ENCODE assay signal across 12 cellular contexts in the genomic region with DNA sequence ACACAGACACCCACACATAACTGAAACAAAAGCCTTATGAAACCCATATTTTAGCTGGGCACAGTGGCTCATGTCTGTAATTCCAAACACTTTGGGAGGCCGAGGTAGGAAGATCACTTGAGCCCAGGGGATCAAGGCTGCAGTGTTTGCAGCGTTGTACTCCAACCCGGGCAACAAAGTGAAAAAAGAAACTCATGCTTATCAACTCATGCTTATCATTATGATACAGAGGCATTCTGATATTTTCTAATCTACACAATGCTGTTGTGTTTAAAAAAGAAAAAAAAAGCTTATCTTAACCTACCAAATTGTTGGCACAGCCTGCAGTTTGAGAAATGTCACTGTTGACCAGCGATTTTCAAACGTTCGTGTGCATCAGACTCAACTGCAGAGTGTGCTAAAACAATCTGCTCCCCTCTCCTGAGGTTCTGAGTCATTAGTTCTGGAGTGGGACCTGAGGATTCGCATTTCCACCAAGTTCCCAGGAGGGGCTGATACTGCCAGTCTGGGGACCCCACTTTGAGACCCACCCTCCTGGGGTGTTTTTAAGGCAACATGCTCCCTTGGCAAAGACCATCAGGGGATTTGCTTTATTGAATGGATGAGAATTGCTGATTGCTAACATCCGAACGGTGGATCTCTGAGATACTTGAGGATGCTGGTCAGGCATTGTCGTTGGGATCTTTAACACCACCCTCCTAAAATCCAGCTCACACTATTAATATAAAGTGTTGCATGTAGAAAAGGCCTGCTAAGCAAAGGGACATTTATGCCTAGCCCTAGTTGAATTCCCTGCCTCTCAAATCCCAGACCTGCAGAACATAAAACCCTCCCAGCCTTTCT. TPM values are rescaled to one million over a fixed set of nuclear protein-coding genes. Genes with fewer than 3 reads are reported as not detected.
A peak's percentile ranks its signal among the peaks of the same experiment; 100 is the strongest.
DNase-seq lines count a peak whose midpoint lies in the region; ATAC-seq and TF ChIP-seq lines count a peak whose summit lies in the region.
"Had no signal": no experiment of that assay in that cellular context is flagged by ENCODE, and none has a peak within 500 bp of the region (broad histone marks: within the 10 kb centered on the region; RNA-seq: fewer than 3 reads in every experiment).

No MANE protein-coding gene starts in this region.

- H3K4me1 ChIP-seq in Panc1 (ENCODE audit: control insufficient read depth, insufficient read depth, low read length): peaks cover 72% of the 10 kb centered on the region
- H3K4me1 ChIP-seq in tibial artery: peaks cover 1 to 100% (median 93%) of the 10 kb centered on the region in 4 donors

- ATAC-seq in Panc1 (no peak), GM21526 (IDR thresholded peaks at IDR 0.05; ENCODE audit: low FRiP score, unreplicated experiment) (no peak), GM18909 (IDR thresholded peaks at IDR 0.05; ENCODE audit: poor library complexity, unreplicated experiment) (no peak)
- ATAC-seq: effector memory CD8-positive, alpha-beta T cell had no signal

- no peaks in the 10 kb centered on the region for H3K9me3 ChIP-seq in Panc1 (ENCODE audit: control insufficient read depth, insufficient read depth, low read depth, low read length)
- no peaks in the 10 kb centered on the region for H3K9me3 ChIP-seq in tibial artery
- H3K9me3 ChIP-seq: SJSA1 had no signal

- no peak for DNase-seq in Panc1 (ENCODE audit: low read depth, low spot score)
- DNase-seq in dermis blood vessel endothelial cell: peak; percentile 28
- DNase-seq in myocyte (ENCODE audit: low read depth): peak; percentile 26
- DNase-seq in tibial artery: peak in 1 of 2 donors; percentile 58
- DNase-seq in iPS-NIHi11 (ENCODE audit: low spot score): no peak
- no peak for DNase-seq in SW 1271 (lab: John Stamatoyannopoulos, UW)
- DNase-seq: activated CD4-positive, alpha-beta T cell treated with anti-CD3 and anti-CD28 coated beads, Interleukin-2, amount 50 U/mL, for 1 hour; effector memory CD8-positive, alpha-beta T cell; NCI-H2227 treated with DMSO at 0.1 percent for 48 hours had no signal

- TF ChIP-seq CTCF in Panc1 (IDR thresholded peaks at IDR 0.05) (no peak), tibial artery (IDR thresholded peaks at IDR 0.05) (no peak)

- intact Hi-C loops in Panc1 (cut with micrococcal nuclease; ENCODE audit: unreplicated experiment): no loop called here
- intact Hi-C loops in tibial artery (cut with DNase I; ENCODE audit: low total_unique reads): loop anchor here (10.0 kb wide), 1 partner anchor 264 kb away; no protein-coding TSS in a partner anchor

- H3K27ac ChIP-seq in Panc1 (ENCODE audit: low read length) (peak overlapping the region; percentile 58; the same call in 1 of the 2 replicates), tibial artery (peak overlapping the region; percentile 81 to 87)
- H3K27ac ChIP-seq: SJSA1 had no signal

- H3K36me3 ChIP-seq in Panc1 (ENCODE audit: control insufficient read depth, insufficient read depth, low read length): no peaks in the 10 kb centered on the region
- no peaks in the 10 kb centered on the region for H3K36me3 ChIP-seq in tibial artery

- H3K4me3 ChIP-seq in Panc1 (ENCODE audit: low read depth in 2 of 2, low read length in 2 of 2): no peak overlapping the region
- peak overlapping the region in 1 of 2 donors; percentile 15 for H3K4me3 ChIP-seq in tibial artery
- H3K4me3 ChIP-seq: SJSA1 had no signal

- CTCF ChIA-PET in Panc1 (lab: Charles Lee): interaction anchor here (0.6 kb wide), 1 partner anchor 9 kb away, joined by 3 read pairs; no protein-coding TSS in a partner anchor

- in situ Hi-C loops in Panc1 (cut with HindIII; ENCODE audit: low pct_unique_long_range_greater_than_20kb, low sequenced_read_pairs): no loop called here

- BruUV-seq in Panc1 (replicated peaks; lab: Mats Ljungman, UMichigan): no TSS peak

- H3K27me3 ChIP-seq in Panc1 (ENCODE audit: control insufficient read depth, insufficient read depth, low read length) (no peaks in the 10 kb centered on the region), tibial artery (no peaks in the 10 kb centered on the region)
- H3K27me3 ChIP-seq: SJSA1 had no signal

- POLR2A ChIA-PET in Panc1 (lab: Charles Lee): no interaction called here

RNA-seq across cellular contexts. Expression of a gene that starts 16.2 kb away (rescaled TPM):
- total RNA-seq in Panc1 (2021; ENCODE audit: unreplicated experiment) (44.6 TPM), dermis blood vessel endothelial cell (7.0 TPM in 2 replicates), myocyte (49.3 and 57.5 TPM in 2 replicates)
- 27.9 TPM for polyA plus RNA-seq in Panc1 (2012; ENCODE audit: insufficient read length)
- 81.8 TPM for polyA plus RNA-seq in myocyte (2012)

Comparison
In these comparisons a context has a peak if more than half of its experiments do, and no peak if none do; other contexts are left out.
1. DNase-seq: peak in dermis blood vessel endothelial cell (single experiment) and myocyte (single experiment); none in Panc1 (single experiment), iPS-NIHi11 (single experiment) and SW 1271 (0 of 2).